Comparison of ENCODE assay signal across 9 cellular contexts in genomic region chr19:41872384-41872774, GRCh38. TPM values are rescaled to one million over a fixed set of nuclear protein-coding genes. Genes with fewer than 3 reads are reported as not detected.
DNase-seq lines count a peak whose midpoint lies in the region; ATAC-seq and TF ChIP-seq lines count a peak whose summit lies in the region.
"Had no signal": no experiment of that assay in that cellular context is flagged by ENCODE, and none has a peak within 500 bp of the region (broad histone marks: within the 10 kb centered on the region; RNA-seq: fewer than 3 reads in every experiment).

No MANE protein-coding gene starts in this region.

- H3K27ac Mint-ChIP-seq in activated CD4-positive, alpha-beta T cell treated with anti-CD3 and anti-CD28 coated beads for 36 hours: peak overlapping the region; percentile 88
- H3K27ac Mint-ChIP-seq in glutamatergic neuron (ENCODE audit: unreplicated experiment): no peak overlapping the region

- DNase-seq in activated CD4-positive, alpha-beta T cell treated with anti-CD3 and anti-CD28 coated beads for 36 hours: no peak
- DNase-seq in activated CD4-positive, alpha-beta T cell treated with anti-CD3 and anti-CD28 coated beads for 1 hour: no peak
- DNase-seq in OCI-LY7 (ENCODE audit: low spot score) (no peak), mammary epithelial cell (no peak), kidney glomerular epithelial cell (lab: John Stamatoyannopoulos, UW) (no peak), glutamatergic neuron (no peak), nucleus accumbens (lab: John Stamatoyannopoulos, UW) (no peak)
- peak; percentile 53 for DNase-seq in stimulated activated CD8-positive, alpha-beta memory T cell treated with anti-CD3 and anti-CD28 coated beads, Interleukin-4, amount 100 ng/mL, for 48 hours

- WGBS in mammary epithelial cell (ENCODE audit: low coverage, missing lambda C conversion rate): 90% methylated on average over 9 of the region's 12 CpGs

- no peaks in the 10 kb centered on the region for H3K9me2 ChIP-seq in OCI-LY7 (ENCODE audit: insufficient read depth, low read length)

- H4K20me1 ChIP-seq in OCI-LY7 (ENCODE audit: insufficient read depth, low read length) (peaks cover 13% of the 10 kb centered on the region; the same call in 1 of the 2 replicates), mammary epithelial cell (ENCODE audit: insufficient read depth, low read length) (peaks cover 15% of the 10 kb centered on the region)

- H3K9me3 Mint-ChIP-seq in activated CD4-positive, alpha-beta T cell treated with anti-CD3 and anti-CD28 coated beads for 36 hours (ENCODE audit: low read depth): no peaks in the 10 kb centered on the region
- H3K9me3 Mint-ChIP-seq in glutamatergic neuron (ENCODE audit: unreplicated experiment): peaks cover 1% of the 10 kb centered on the region

- TF ChIP-seq CTCF in OCI-LY7 (conservative IDR thresholded peaks at IDR 0.05; ENCODE audit: low read length): no peak
- no peak for TF ChIP-seq CTCF in mammary epithelial cell (conservative IDR thresholded peaks at IDR 0.05 in 1 of 2, IDR thresholded peaks at IDR 0.05 in 1 of 2; ENCODE audit: extremely low read depth in 1 of 2, insufficient read depth in 1 of 2, low read depth in 1 of 2, low read length in 2 of 2)
- no peak for TF ChIP-seq CTCF in glutamatergic neuron (IDR thresholded peaks at IDR 0.05; ENCODE audit: partially characterized antibody, unreplicated experiment)

- H2AFZ ChIP-seq in OCI-LY7 (ENCODE audit: low read length) (no peak overlapping the region), mammary epithelial cell (ENCODE audit: low read depth, low read length) (no peak overlapping the region)

- H3K79me2 ChIP-seq in OCI-LY7 (ENCODE audit: insufficient read depth, low read depth, low read length) (peaks cover 16% of the 10 kb centered on the region; the same call in 1 of the 2 replicates), mammary epithelial cell (ENCODE audit: insufficient read depth, low read length) (peaks cover 24% of the 10 kb centered on the region)

- H3K4me2 ChIP-seq in OCI-LY7 (ENCODE audit: low read length) (peak overlapping the region; percentile 29), mammary epithelial cell (ENCODE audit: insufficient read depth, low read depth, low read length) (no peak overlapping the region)

- in situ Hi-C loops in mammary epithelial cell (cut with MboI; ENCODE audit: low sequenced_read_pairs in 2 of 2): no loop called here

- intact Hi-C loops in activated CD4-positive, alpha-beta T cell treated with anti-CD3 and anti-CD28 coated beads for 36 hours (cut with DNase I, micrococcal nuclease): loop anchor here (2.0 to 5.0 kb wide), 2 partner anchors 62 to 250 kb away; no protein-coding TSS in a partner anchor
- intact Hi-C loops in OCI-LY7 (cut with micrococcal nuclease; ENCODE audit: unreplicated experiment): loop anchor here (2.0 kb wide), 1 partner anchor 14 kb away; no protein-coding TSS in a partner anchor
- intact Hi-C loops in mammary epithelial cell (cut with micrococcal nuclease): loop anchor here (10.0 kb wide), 1 partner anchor 162 kb away; no protein-coding TSS in a partner anchor

- H3K4me3 Mint-ChIP-seq in activated CD4-positive, alpha-beta T cell treated with anti-CD3 and anti-CD28 coated beads for 36 hours: no peak overlapping the region
- H3K4me3 Mint-ChIP-seq in glutamatergic neuron (ENCODE audit: unreplicated experiment): no peak overlapping the region

- H3K36me3 ChIP-seq in OCI-LY7 (ENCODE audit: insufficient read depth, low read length): peaks cover 65% of the 10 kb centered on the region
- peaks cover 29% of the 10 kb centered on the region for H3K36me3 ChIP-seq in mammary epithelial cell (ENCODE audit: insufficient read depth, low read length)

- POLR2A ChIA-PET in activated CD4-positive, alpha-beta T cell treated with anti-CD3 and anti-CD28 coated beads for 36 hours (lab: Charles Lee): interaction anchor here (0.6 to 2.6 kb wide), 6 partner anchors 12 to 102 kb away, joined by 3 to 13 read pairs (median 6); partner anchors contain the start of gene RPS19
- POLR2A ChIA-PET in OCI-LY7 (lab: Charles Lee): interaction anchor here (1.0 to 2.6 kb wide), 2 partner anchors 10 to 73 kb away, joined by 4 to 9 read pairs; no protein-coding TSS in a partner anchor

- ATAC-seq in activated CD4-positive, alpha-beta T cell treated with anti-CD3 and anti-CD28 coated beads for 36 hours: no peak

- CTCF ChIA-PET in activated CD4-positive, alpha-beta T cell treated with anti-CD3 and anti-CD28 coated beads for 36 hours (lab: Charles Lee): interaction anchor here (0.6 to 6.1 kb wide), 12 partner anchors 10 to 86 kb away, joined by 3 to 62 read pairs (median 7); partner anchors contain the start of genes ARHGEF1 and RPS19
- CTCF ChIA-PET in OCI-LY7 (lab: Charles Lee; ENCODE audit: unreplicated experiment) (interaction anchor here (1.2 kb wide), 1 partner anchor 14 kb away, joined by 3 read pairs; no protein-coding TSS in a partner anchor), mammary epithelial cell (lab: Charles Lee; ENCODE audit: low non-redundant PET) (interaction anchor here (1.3 kb wide), 1 partner anchor 12 kb away, joined by 3 read pairs; the partner anchor contains the start of gene RPS19)

- peaks cover 45% of the 10 kb centered on the region for H3K36me3 Mint-ChIP-seq in activated CD4-positive, alpha-beta T cell treated with anti-CD3 and anti-CD28 coated beads for 36 hours (ENCODE audit: low read depth)
- H3K36me3 Mint-ChIP-seq in glutamatergic neuron (ENCODE audit: unreplicated experiment): no peaks in the 10 kb centered on the region

- H3K4me3 ChIP-seq in OCI-LY7 (ENCODE audit: low read depth, low read length, poor library complexity, severe bottlenecking) (no peak overlapping the region), mammary epithelial cell (replicated peaks in 1 of 3; ENCODE audit: insufficient read depth in 1 of 3, low read depth in 2 of 3, low read length in 3 of 3) (no peak overlapping the region)

- H3K9me3 ChIP-seq in OCI-LY7 (ENCODE audit: low read length) (no peaks in the 10 kb centered on the region), mammary epithelial cell (replicated peaks; ENCODE audit: insufficient read depth, low read length) (no peaks in the 10 kb centered on the region)

- H3K27me3 ChIP-seq in mammary epithelial cell (ENCODE audit: insufficient read depth, low read length): no peaks in the 10 kb centered on the region

- H3K27me3 Mint-ChIP-seq in activated CD4-positive, alpha-beta T cell treated with anti-CD3 and anti-CD28 coated beads for 36 hours: no peaks in the 10 kb centered on the region
- H3K27me3 Mint-ChIP-seq in glutamatergic neuron (ENCODE audit: unreplicated experiment): peaks cover 2% of the 10 kb centered on the region

- peaks cover 83% of the 10 kb centered on the region for H3K4me1 Mint-ChIP-seq in activated CD4-positive, alpha-beta T cell treated with anti-CD3 and anti-CD28 coated beads for 36 hours
- H3K4me1 Mint-ChIP-seq in glutamatergic neuron (ENCODE audit: low read depth, unreplicated experiment): peaks cover 9% of the 10 kb centered on the region

- H3K9ac ChIP-seq in mammary epithelial cell (ENCODE audit: insufficient read depth, low read length): no peak overlapping the region

- BruUV-seq in OCI-LY7 (replicated peaks; lab: Mats Ljungman, UMichigan) (no TSS peak), mammary epithelial cell (replicated peaks; lab: Mats Ljungman, UMichigan) (TSS peak; percentile 15)

- dilution Hi-C loops in mammary epithelial cell (cut with HindIII; ENCODE audit: low sequenced_read_pairs): no loop called here

- H3K4me1 ChIP-seq in OCI-LY7 (ENCODE audit: insufficient read depth, low read length, poor library complexity, severe bottlenecking) (peaks cover 94% of the 10 kb centered on the region), mammary epithelial cell (ENCODE audit: insufficient read depth, low read length) (no peaks in the 10 kb centered on the region)

- peak overlapping the region; percentile 100 for H3K27ac ChIP-seq in OCI-LY7 (ENCODE audit: low read depth, low read length, poor library complexity, severe bottlenecking)
- H3K27ac ChIP-seq in mammary epithelial cell (ENCODE audit: insufficient read depth, low read depth, low read length): no peak overlapping the region

RNA-seq across cellular contexts. Expression of gene CD79A, which starts 4.7 kb away (rescaled TPM):
- total RNA-seq in activated CD4-positive, alpha-beta T cell treated with anti-CD3 and anti-CD28 coated beads for 36 hours: 1 to 10 TPM; 4.0 to 4.1 TPM
- total RNA-seq in OCI-LY7 (2014; rRNA removed; shearing (Covaris generic)): 848 and 1,195 TPM in 2 replicates
- total RNA-seq in OCI-LY7 (2022) (896 and 1,094 TPM in 2 replicates), mammary epithelial cell (under 1 TPM in 1 of 2 donors, not detected in 1; 0.40 TPM), glutamatergic neuron (ENCODE audit: unreplicated experiment) (not detected)
- 0.08 TPM for polyA plus RNA-seq in mammary epithelial cell
- polyA minus RNA-seq in mammary epithelial cell: not detected

RNA-seq across cellular contexts. Expression of gene ARHGEF1, which starts 10.6 kb away (rescaled TPM):
- total RNA-seq in activated CD4-positive, alpha-beta T cell treated with anti-CD3 and anti-CD28 coated beads for 36 hours: 100 to 1,000 TPM; 231 to 276 TPM
- total RNA-seq in OCI-LY7 (2014; rRNA removed; shearing (Covaris generic)): 74.9 and 96.9 TPM in 2 replicates
- total RNA-seq in OCI-LY7 (2022) (297 and 318 TPM in 2 replicates), mammary epithelial cell (100 to 1,000 TPM in 1 of 2 donors, 10 to 100 TPM in 1; 45.5 to 121 TPM), glutamatergic neuron (ENCODE audit: unreplicated experiment) (78.7 TPM)
- 76.4 TPM for polyA plus RNA-seq in mammary epithelial cell
- 53.0 TPM for polyA minus RNA-seq in mammary epithelial cell

RNA-seq across cellular contexts. Expression of gene RPS19, which starts 12.3 kb away (rescaled TPM):
- 1,000 to 10,000 TPM; 2,342 to 3,204 TPM for total RNA-seq in activated CD4-positive, alpha-beta T cell treated with anti-CD3 and anti-CD28 coated beads for 36 hours
- total RNA-seq in OCI-LY7 (2014; rRNA removed; shearing (Covaris generic)): 4,018 and 4,414 TPM in 2 replicates
- total RNA-seq in OCI-LY7 (2022) (3,803 and 3,902 TPM in 2 replicates), mammary epithelial cell (1,000 to 10,000 TPM in 1 of 2 donors, 100 to 1,000 TPM in 1; 530 to 2,153 TPM), glutamatergic neuron (ENCODE audit: unreplicated experiment) (1,637 TPM)
- polyA plus RNA-seq in mammary epithelial cell: 3,946 TPM
- 789 TPM for polyA minus RNA-seq in mammary epithelial cell

RNA-seq across cellular contexts. Expression of gene DMRTC2, which starts 27.5 kb away (rescaled TPM):
- not detected for total RNA-seq in activated CD4-positive, alpha-beta T cell treated with anti-CD3 and anti-CD28 coated beads for 36 hours
- not detected in 2 replicates for total RNA-seq in OCI-LY7 (2014; rRNA removed; shearing (Covaris generic))
- not detected in 2 replicates for total RNA-seq in OCI-LY7 (2022)
- total RNA-seq in mammary epithelial cell: not detected
- polyA plus RNA-seq in mammary epithelial cell: not detected
- not detected for polyA minus RNA-seq in mammary epithelial cell
- not detected for total RNA-seq in glutamatergic neuron (ENCODE audit: unreplicated experiment)
- total RNA-seq: right cardiac atrium had no signal
- polyA plus RNA-seq: right cardiac atrium had no signal

RNA-seq across cellular contexts. Expression of gene LYPD4, which starts 27.9 kb away (rescaled TPM):
- not detected for total RNA-seq in activated CD4-positive, alpha-beta T cell treated with anti-CD3 and anti-CD28 coated beads for 36 hours
- not detected in 2 replicates for total RNA-seq in OCI-LY7 (2014; rRNA removed; shearing (Covaris generic))
- total RNA-seq in OCI-LY7 (2022) (not detected in 2 replicates), mammary epithelial cell (not detected), glutamatergic neuron (ENCODE audit: unreplicated experiment) (not detected)
- not detected for polyA plus RNA-seq in mammary epithelial cell
- not detected for polyA minus RNA-seq in mammary epithelial cell
- total RNA-seq: right cardiac atrium had no signal
- polyA plus RNA-seq: right cardiac atrium had no signal

Comparison
In these comparisons a context has a peak if more than half of its experiments do, and no peak if none do; other contexts are left out.
1. RNA of gene CD79A, which starts 4.7 kb away (total RNA-seq): 848 to 1,195 TPM in OCI-LY7; 4.0 to 4.1 TPM in activated CD4-positive, alpha-beta T cell treated with anti-CD3 and anti-CD28 coated beads for 36 hours, 0.40 TPM in mammary epithelial cell and not detected in glutamatergic neuron (single experiment); every median in the first group is over 100 times any median in the second.